ENCODE assay signal across 13 cellular contexts in the genomic region with DNA sequence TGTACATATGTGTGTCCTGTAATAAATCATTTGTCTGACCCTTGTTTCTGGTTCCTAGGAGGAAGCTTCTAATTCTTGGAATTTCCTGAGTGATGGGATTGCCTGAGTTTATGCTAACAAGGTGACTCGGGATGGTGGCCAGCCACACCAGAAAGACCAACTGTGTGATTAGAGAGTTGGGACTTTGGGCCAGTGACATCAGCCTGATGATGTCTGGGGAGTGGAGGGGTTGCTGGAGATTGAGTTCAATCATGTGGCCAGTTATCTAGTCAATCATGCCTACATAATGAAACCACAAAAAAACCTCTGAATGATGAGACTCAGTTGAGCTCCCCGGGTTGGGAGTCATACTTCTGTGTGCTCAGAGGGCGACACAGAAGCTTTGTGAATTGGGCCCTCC. TPM values are rescaled to one million over a fixed set of nuclear protein-coding genes. Genes with fewer than 3 reads are reported as not detected.
DNase-seq lines count a peak whose midpoint lies in the region; ATAC-seq lines count a peak whose summit lies in the region.
"Had no signal": no experiment of that assay in that cellular context is flagged by ENCODE, and none has a peak within 500 bp of the region (broad histone marks: within the 10 kb centered on the region; RNA-seq: fewer than 3 reads in every experiment).

No MANE protein-coding gene starts in this region.

- H3K27ac Mint-ChIP-seq in activated T-cell treated with anti-CD3 and anti-CD28 coated beads, Interleukin-2, amount 50 U/mL, for 72 hours, result peak overlapping the region; percentile 88

- peaks cover 13 to 21% of the 10 kb centered on the region in 2 donors for H3K36me3 Mint-ChIP-seq in activated T-cell treated with anti-CD3 and anti-CD28 coated beads, Interleukin-2, amount 50 U/mL, for 72 hours (ENCODE audit: insufficient read depth in 2 of 2)

- peaks cover 79% of the 10 kb centered on the region for H3K4me1 Mint-ChIP-seq in activated T-cell treated with anti-CD3 and anti-CD28 coated beads, Interleukin-2, amount 50 U/mL, for 72 hours (ENCODE audit: low read depth)

- no peaks in the 10 kb centered on the region for H3K27me3 Mint-ChIP-seq in activated T-cell treated with anti-CD3 and anti-CD28 coated beads, Interleukin-2, amount 50 U/mL, for 72 hours (ENCODE audit: low read depth)

- DNase-seq in activated CD4-positive, alpha-beta T cell treated with anti-CD3 and anti-CD28 coated beads for 48 hours, result peak; percentile 45
- DNase-seq in activated CD4-positive, alpha-beta T cell treated with anti-CD3 and anti-CD28 coated beads for 1 hour, result no peak
- DNase-seq in activated T-cell treated with anti-CD3 and anti-CD28 coated beads, Interleukin-2, amount 50 U/mL, for 72 hours, result peak; percentile 49 to 51
- peak; percentile 27 for DNase-seq in renal cortical epithelial cell (ENCODE audit: low read depth)
- DNase-seq in 8988T, result no peak
- DNase-seq in H4 (ENCODE audit: low spot score), result no peak
- DNase-seq in GM19240 (ENCODE audit: insufficient read length, low spot score), result no peak
- DNase-seq: DMS 273 treated with DMSO at 0.1 percent for 48 hours, heart right ventricle, left lung, T-helper 1 cell, upper lobe of right lung had no signal

- peak; percentile 29 for ATAC-seq in HG02885 (IDR thresholded peaks at IDR 0.05; ENCODE audit: poor library complexity, unreplicated experiment)
- peak; percentile 44 to 59 for ATAC-seq in activated T-cell treated with anti-CD3 and anti-CD28 coated beads, Interleukin-2, amount 50 U/mL, for 72 hours (replicated peaks in 1 of 2)
- ATAC-seq: heart right ventricle, left lung, upper lobe of right lung had no signal

- H3K4me3 Mint-ChIP-seq in activated T-cell treated with anti-CD3 and anti-CD28 coated beads, Interleukin-2, amount 50 U/mL, for 72 hours, result peak overlapping the region; percentile 74 to 88

- peaks cover 11 to 13% of the 10 kb centered on the region in 2 donors for H3K9me3 Mint-ChIP-seq in activated T-cell treated with anti-CD3 and anti-CD28 coated beads, Interleukin-2, amount 50 U/mL, for 72 hours

RNA-seq across cellular contexts. Expression of a gene that starts 23.5 kb away (rescaled TPM):
- 100 to 1,000 TPM; 101 to 114 TPM for total RNA-seq in activated T-cell treated with anti-CD3 and anti-CD28 coated beads, Interleukin-2, amount 50 U/mL, for 72 hours
- 20.1 and 25.3 TPM in 2 replicates for total RNA-seq in renal cortical epithelial cell
- 0.04 TPM in 1 of 2 replicates, not detected in the other for total RNA-seq in H4 (2014; rRNA removed; shearing (Covaris generic))

Comparison
In these comparisons a context has a peak if more than half of its experiments do, and no peak if none do; other contexts are left out.
1. DNase-seq: peak in activated CD4-positive, alpha-beta T cell treated with anti-CD3 and anti-CD28 coated beads for 48 hours (single experiment), activated T-cell treated with anti-CD3 and anti-CD28 coated beads, Interleukin-2, amount 50 U/mL, for 72 hours (2 of 2) and renal cortical epithelial cell (single experiment); none in activated CD4-positive, alpha-beta T cell treated with anti-CD3 and anti-CD28 coated beads for 1 hour (single experiment), 8988T (single experiment), H4 (single experiment) and GM19240 (single experiment).
2. RNA of a gene that starts 23.5 kb away (total RNA-seq): 101 to 114 TPM in activated T-cell treated with anti-CD3 and anti-CD28 coated beads, Interleukin-2, amount 50 U/mL, for 72 hours and 20.1 to 25.3 TPM in renal cortical epithelial cell; 0.04 TPM in H4; every median in the first group is over 10 times any median in the second.